In the genomic region with DNA sequence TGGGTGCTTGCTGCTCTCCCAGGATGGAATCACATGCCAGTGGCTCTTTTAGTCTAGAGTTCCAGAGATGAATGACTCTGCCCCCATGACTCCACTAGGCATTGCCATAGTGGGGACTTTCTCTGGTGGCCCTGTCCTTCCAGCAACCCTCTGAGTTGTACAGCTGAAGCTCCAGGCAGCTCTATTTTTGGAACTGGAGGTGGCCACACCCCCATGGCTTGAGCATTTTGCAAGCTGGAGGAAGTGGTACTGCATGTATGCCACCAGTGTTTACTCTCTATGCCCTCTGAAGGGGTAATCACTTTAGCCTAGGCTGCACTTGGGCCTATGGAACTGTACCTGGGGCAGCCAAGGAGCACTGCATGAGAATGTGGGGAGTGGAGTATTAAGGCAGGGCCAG, we compare ENCODE assay signal across 18 cellular contexts.
DNase-seq lines count a peak whose midpoint lies in the region; ATAC-seq and TF ChIP-seq lines count a peak whose summit lies in the region.
"Had no signal": no experiment of that assay in that cellular context is flagged by ENCODE, and none has a peak within 500 bp of the region (broad histone marks: within the 10 kb centered on the region; RNA-seq: fewer than 3 reads in every experiment).

No MANE protein-coding gene starts in this region.

- H3K4me3 Mint-ChIP-seq in activated CD8-positive, alpha-beta T cell treated with anti-CD3 and anti-CD28 coated beads, Interleukin-2, amount 10 ng/mL, durations not matched to agents 7 days and 5 days = no peak overlapping the region
- H3K4me3 Mint-ChIP-seq: B cell; CD8-positive, alpha-beta memory T cell had no signal

- no peaks in the 10 kb centered on the region for H3K4me1 ChIP-seq in left lung

- H3K4me3 ChIP-seq in left lung = no peak overlapping the region

- H3K27ac ChIP-seq in left lung = no peak overlapping the region
- H3K27ac ChIP-seq: 22Rv1, C4-2B had no signal

- H3K36me3 ChIP-seq in left lung = no peaks in the 10 kb centered on the region

- DNase-seq in Right ventricle myocardium inferior (ENCODE audit: missing footprints) (no peak), left cardiac atrium (no peak), NOMO-1 treated with dmso at 0.1 percent for 144 hours (lab: John Stamatoyannopoulos, UW; ENCODE audit: unreplicated experiment) (peak; percentile 46), left lung (peak in 1 of 2 donors; percentile 4)
- no peak for DNase-seq in activated T-cell treated with anti-CD3 and anti-CD28 coated beads, Interleukin-2, amount 50 U/mL, for 1 hour
- DNase-seq in activated CD8-positive, alpha-beta T cell treated with anti-CD3 and anti-CD28 coated beads, Interleukin-2, amount 10 ng/mL, durations not matched to agents 7 days and 5 days = no peak
- DNase-seq: CD8-positive, alpha-beta memory T cell; DMS 273 treated with DMSO at 0.1 percent for 48 hours; DMS79; NCI-H2029 treated with DMSO at 0.1 percent for 48 hours; NCI-H2227 treated with DMSO at 0.1 percent for 48 hours; NCI-H526 treated with DMSO at 0.1 percent for 48 hours; PC-3; Right ventricle myocardium superior had no signal

- ATAC-seq in Right ventricle myocardium inferior (peak; percentile 44), left cardiac atrium (no peak), left lung (peak; percentile 25), SK-N-SH treated with all-trans-retinoic acid at 6 μM for 48 hours (no peak)
- ATAC-seq in activated CD8-positive, alpha-beta T cell treated with anti-CD3 and anti-CD28 coated beads, Interleukin-2, amount 10 ng/mL, durations not matched to agents 7 days and 5 days = no peak
- ATAC-seq: PC-3 had no signal

- peaks cover 0 to 8% of the 10 kb centered on the region in 2 donors for H3K9me3 ChIP-seq in left lung

- CTCF ChIA-PET in activated CD8-positive, alpha-beta T cell treated with anti-CD3 and anti-CD28 coated beads, Interleukin-2, amount 10 ng/mL, durations not matched to agents 7 days and 5 days (lab: Charles Lee) = no interaction called here

- TF ChIP-seq CTCF in left lung (IDR thresholded peaks at IDR 0.05) = no peak

- no peak overlapping the region for H3K27ac Mint-ChIP-seq in activated CD8-positive, alpha-beta T cell treated with anti-CD3 and anti-CD28 coated beads, Interleukin-2, amount 10 ng/mL, durations not matched to agents 7 days and 5 days
- H3K27ac Mint-ChIP-seq: B cell; CD8-positive, alpha-beta memory T cell had no signal

- no peaks in the 10 kb centered on the region for H3K4me1 Mint-ChIP-seq in activated CD8-positive, alpha-beta T cell treated with anti-CD3 and anti-CD28 coated beads, Interleukin-2, amount 10 ng/mL, durations not matched to agents 7 days and 5 days (ENCODE audit: low read depth)
- H3K4me1 Mint-ChIP-seq: B cell; CD8-positive, alpha-beta memory T cell had no signal

- intact Hi-C loops in Right ventricle myocardium inferior (cut with DNase I) = no loop called here
- intact Hi-C loops in left cardiac atrium (cut with DNase I) = no loop called here
- intact Hi-C loops in left lung (cut with DNase I) = no loop called here

- no peaks in the 10 kb centered on the region for H3K27me3 Mint-ChIP-seq in activated CD8-positive, alpha-beta T cell treated with anti-CD3 and anti-CD28 coated beads, Interleukin-2, amount 10 ng/mL, durations not matched to agents 7 days and 5 days (ENCODE audit: low read depth)
- H3K27me3 Mint-ChIP-seq: B cell; CD8-positive, alpha-beta memory T cell had no signal

- H3K36me3 Mint-ChIP-seq in activated CD8-positive, alpha-beta T cell treated with anti-CD3 and anti-CD28 coated beads, Interleukin-2, amount 10 ng/mL, durations not matched to agents 7 days and 5 days (ENCODE audit: low read depth) = no peaks in the 10 kb centered on the region
- H3K36me3 Mint-ChIP-seq: CD8-positive, alpha-beta memory T cell had no signal

- H3K27me3 ChIP-seq in left lung = no peaks in the 10 kb centered on the region

- POLR2A ChIA-PET in activated CD8-positive, alpha-beta T cell treated with anti-CD3 and anti-CD28 coated beads, Interleukin-2, amount 10 ng/mL, durations not matched to agents 7 days and 5 days (lab: Charles Lee) = no interaction called here

- no peaks in the 10 kb centered on the region for H3K9me3 Mint-ChIP-seq in activated CD8-positive, alpha-beta T cell treated with anti-CD3 and anti-CD28 coated beads, Interleukin-2, amount 10 ng/mL, durations not matched to agents 7 days and 5 days (ENCODE audit: insufficient read depth)

TF ChIP-seq in SK-N-SH treated with all-trans-retinoic acid at 6 μM for 48 hours, 23 proteins besides CTCF, POLR2A, EP300 and RAD21:
- TF ChIP-seq, protein P1, sequence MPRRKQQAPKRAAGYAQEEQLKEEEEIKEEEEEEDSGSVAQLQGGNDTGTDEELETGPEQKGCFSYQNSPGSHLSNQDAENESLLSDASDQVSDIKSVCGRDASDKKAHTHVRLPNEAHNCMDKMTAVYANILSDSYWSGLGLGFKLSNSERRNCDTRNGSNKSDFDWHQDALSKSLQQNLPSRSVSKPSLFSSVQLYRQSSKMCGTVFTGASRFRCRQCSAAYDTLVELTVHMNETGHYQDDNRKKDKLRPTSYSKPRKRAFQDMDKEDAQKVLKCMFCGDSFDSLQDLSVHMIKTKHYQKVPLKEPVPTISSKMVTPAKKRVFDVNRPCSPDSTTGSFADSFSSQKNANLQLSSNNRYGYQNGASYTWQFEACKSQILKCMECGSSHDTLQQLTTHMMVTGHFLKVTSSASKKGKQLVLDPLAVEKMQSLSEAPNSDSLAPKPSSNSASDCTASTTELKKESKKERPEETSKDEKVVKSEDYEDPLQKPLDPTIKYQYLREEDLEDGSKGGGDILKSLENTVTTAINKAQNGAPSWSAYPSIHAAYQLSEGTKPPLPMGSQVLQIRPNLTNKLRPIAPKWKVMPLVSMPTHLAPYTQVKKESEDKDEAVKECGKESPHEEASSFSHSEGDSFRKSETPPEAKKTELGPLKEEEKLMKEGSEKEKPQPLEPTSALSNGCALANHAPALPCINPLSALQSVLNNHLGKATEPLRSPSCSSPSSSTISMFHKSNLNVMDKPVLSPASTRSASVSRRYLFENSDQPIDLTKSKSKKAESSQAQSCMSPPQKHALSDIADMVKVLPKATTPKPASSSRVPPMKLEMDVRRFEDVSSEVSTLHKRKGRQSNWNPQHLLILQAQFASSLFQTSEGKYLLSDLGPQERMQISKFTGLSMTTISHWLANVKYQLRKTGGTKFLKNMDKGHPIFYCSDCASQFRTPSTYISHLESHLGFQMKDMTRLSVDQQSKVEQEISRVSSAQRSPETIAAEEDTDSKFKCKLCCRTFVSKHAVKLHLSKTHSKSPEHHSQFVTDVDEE (CRISPR knock-in tag; IDR thresholded peaks at IDR 0.05) = no peak
- TF ChIP-seq, protein P2, sequence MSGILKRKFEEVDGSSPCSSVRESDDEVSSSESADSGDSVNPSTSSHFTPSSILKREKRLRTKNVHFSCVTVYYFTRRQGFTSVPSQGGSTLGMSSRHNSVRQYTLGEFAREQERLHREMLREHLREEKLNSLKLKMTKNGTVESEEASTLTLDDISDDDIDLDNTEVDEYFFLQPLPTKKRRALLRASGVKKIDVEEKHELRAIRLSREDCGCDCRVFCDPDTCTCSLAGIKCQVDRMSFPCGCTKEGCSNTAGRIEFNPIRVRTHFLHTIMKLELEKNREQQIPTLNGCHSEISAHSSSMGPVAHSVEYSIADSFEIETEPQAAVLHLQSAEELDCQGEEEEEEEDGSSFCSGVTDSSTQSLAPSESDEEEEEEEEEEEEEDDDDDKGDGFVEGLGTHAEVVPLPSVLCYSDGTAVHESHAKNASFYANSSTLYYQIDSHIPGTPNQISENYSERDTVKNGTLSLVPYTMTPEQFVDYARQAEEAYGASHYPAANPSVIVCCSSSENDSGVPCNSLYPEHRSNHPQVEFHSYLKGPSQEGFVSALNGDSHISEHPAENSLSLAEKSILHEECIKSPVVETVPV (CRISPR knock-in tag; IDR thresholded peaks at IDR 0.05) = no peak
- no peak for TF ChIP-seq ISL1 (CRISPR knock-in tag; IDR thresholded peaks at IDR 0.05)
- no peak for TF ChIP-seq TCF4 (CRISPR knock-in tag; IDR thresholded peaks at IDR 0.05; ENCODE audit: borderline replicate concordance)
- no peak for TF ChIP-seq ZNF70 (CRISPR knock-in tag; IDR thresholded peaks at IDR 0.05)
- no peak for TF ChIP-seq ZFP3 (CRISPR knock-in tag; IDR thresholded peaks at IDR 0.05)
- TF ChIP-seq POU6F1 (CRISPR knock-in tag; IDR thresholded peaks at IDR 0.05; ENCODE audit: borderline replicate concordance, low read depth) = no peak
- no peak for TF ChIP-seq ARNTL (CRISPR knock-in tag; IDR thresholded peaks at IDR 0.05; ENCODE audit: borderline replicate concordance, low read depth)
- TF ChIP-seq GLIS3 (CRISPR knock-in tag; IDR thresholded peaks at IDR 0.05) = no peak

Comparison
In these comparisons a context has a peak if more than half of its experiments do, and no peak if none do; other contexts are left out.
1. ATAC-seq: peak in Right ventricle myocardium inferior (single experiment) and left lung (single experiment); none in left cardiac atrium (0 of 2), SK-N-SH treated with all-trans-retinoic acid at 6 μM for 48 hours (single experiment) and activated CD8-positive, alpha-beta T cell treated with anti-CD3 and anti-CD28 coated beads, Interleukin-2, amount 10 ng/mL, durations not matched to agents 7 days and 5 days (single experiment).